Comparison of ENCODE assay signal across 1 cellular context in genomic region chr5:69300537-69301203, GRCh38.
TF ChIP-seq lines count a peak whose summit lies in the region.

No MANE protein-coding gene starts in this region.

TF ChIP-seq in K562, 482 proteins besides CTCF, POLR2A, EP300 and RAD21 (continued from another document and continues in another):
- TF ChIP-seq CEBPZ (IDR thresholded peaks at IDR 0.05; ENCODE audit: borderline replicate concordance, low read depth, low read length) (no peak), CLOCK (CRISPR knock-in tag; IDR thresholded peaks at IDR 0.05; ENCODE audit: borderline replicate concordance) (no peak), ZNF785 (CRISPR knock-in tag; IDR thresholded peaks at IDR 0.05) (no peak), MXD1 (CRISPR knock-in tag; IDR thresholded peaks at IDR 0.05; ENCODE audit: borderline replicate concordance, poor library complexity, severe bottlenecking) (no peak), CHD2 (IDR thresholded peaks at IDR 0.05; ENCODE audit: low read depth, low read length) (no peak), E2F3 (CRISPR knock-in tag; IDR thresholded peaks at IDR 0.05) (no peak), GTF2A2 (tag; IDR thresholded peaks at IDR 0.05) (no peak), SAFB (IDR thresholded peaks at IDR 0.05; ENCODE audit: borderline replicate concordance, low read depth, low read length) (no peak), CXXC5 (CRISPR knock-in tag; IDR thresholded peaks at IDR 0.05) (peak; percentile 43; the same call in 1 of the 2 replicates), POLR2H (tag; IDR thresholded peaks at IDR 0.05; ENCODE audit: low read depth) (no peak), ARID3A (IDR thresholded peaks at IDR 0.05; ENCODE audit: borderline replicate concordance, low read depth, low read length) (no peak), HMGN3 (IDR thresholded peaks at IDR 0.05; ENCODE audit: borderline replicate concordance, extremely low read depth, insufficient read length, low read depth, low read length) (no peak), NFIX (CRISPR knock-in tag; IDR thresholded peaks at IDR 0.05; ENCODE audit: low read depth) (no peak), SRSF7 (optimal IDR thresholded peaks at IDR 0.05; ENCODE audit: low read depth, low read length) (no peak), KLF10 (CRISPR knock-in tag; IDR thresholded peaks at IDR 0.05) (no peak), ZNF76 (CRISPR knock-in tag; IDR thresholded peaks at IDR 0.05; ENCODE audit: borderline replicate concordance) (no peak), LARP7 (IDR thresholded peaks at IDR 0.05) (0 out of 2 replicates have a peak, but pooled peaks have one; percentile 11), POLR3G (IDR thresholded peaks at IDR 0.05; ENCODE audit: extremely low read depth, insufficient read length, insufficient replicate concordance) (no peak), SETDB1 (IDR thresholded peaks at IDR 0.05; ENCODE audit: low read length) (no peak), NFE2L1 (tag; IDR thresholded peaks at IDR 0.05; ENCODE audit: borderline replicate concordance, low read depth) (no peak), ATF7 (IDR thresholded peaks at IDR 0.05) (no peak), ZNF354B (CRISPR knock-in tag; IDR thresholded peaks at IDR 0.05) (no peak), ZBTB12 (CRISPR knock-in tag; IDR thresholded peaks at IDR 0.05) (no peak), CSDE1 (IDR thresholded peaks at IDR 0.05) (no peak), RFX1 (IDR thresholded peaks at IDR 0.05) (no peak), ZNF232 (CRISPR knock-in tag; IDR thresholded peaks at IDR 0.05) (no peak), ZNF24 (IDR thresholded peaks at IDR 0.05) (no peak), KLF1 (tag; IDR thresholded peaks at IDR 0.05) (no peak), JUNB (CRISPR knock-in tag; conservative IDR thresholded peaks at IDR 0.05) (no peak), ZNF583 (CRISPR knock-in tag; IDR thresholded peaks at IDR 0.05) (no peak), ZNF551 (CRISPR knock-in tag; IDR thresholded peaks at IDR 0.05) (no peak), RBM39 (optimal IDR thresholded peaks at IDR 0.05; ENCODE audit: low read depth, low read length) (no peak), ATF2 (CRISPR knock-in tag; IDR thresholded peaks at IDR 0.05) (no peak), U2AF1 (optimal IDR thresholded peaks at IDR 0.05; ENCODE audit: low read depth, low read length) (no peak), TSC22D4 (tag; IDR thresholded peaks at IDR 0.05) (no peak), DMBX1 (CRISPR knock-in tag; IDR thresholded peaks at IDR 0.05; ENCODE audit: borderline replicate concordance) (peak; percentile 59; the same call in 1 of the 2 replicates), HMGXB4 (CRISPR knock-in tag; IDR thresholded peaks at IDR 0.05) (no peak), MTF1 (CRISPR knock-in tag; IDR thresholded peaks at IDR 0.05; ENCODE audit: borderline replicate concordance) (no peak), CBX3 (IDR thresholded peaks at IDR 0.05; ENCODE audit: borderline replicate concordance in 1 of 2, low read length in 2 of 2) (peak in 1 of 2 experiments; percentile 52; a peak in 1 of 3 replicates), ZNF174 (CRISPR knock-in tag; IDR thresholded peaks at IDR 0.05) (no peak), ZNF696 (CRISPR knock-in tag; conservative IDR thresholded peaks at IDR 0.05) (no peak), STAT5A (IDR thresholded peaks at IDR 0.05; ENCODE audit: borderline replicate concordance, low read length) (peak; percentile 70), HDAC8 (tag; IDR thresholded peaks at IDR 0.05) (no peak), ATF3 (IDR thresholded peaks at IDR 0.05) (no peak), ATF3 (CRISPR knock-in tag; conservative IDR thresholded peaks at IDR 0.05) (no peak), ZNF384 (IDR thresholded peaks at IDR 0.05; ENCODE audit: low read depth, low read length) (peak; percentile 66), NRF1 (conservative IDR thresholded peaks at IDR 0.05 in 1 of 2, IDR thresholded peaks at IDR 0.05 in 1 of 2) (peak; percentile 27 to 35; a peak in 2 of 4 replicates), PML (IDR thresholded peaks at IDR 0.05; ENCODE audit: low read length) (peak; percentile 46; the same call in 1 of the 2 replicates), ZHX1 (conservative IDR thresholded peaks at IDR 0.05; ENCODE audit: low read length) (no peak), CCAR2 (IDR thresholded peaks at IDR 0.05; ENCODE audit: low read depth, low read length) (no peak), CBX1 (IDR thresholded peaks at IDR 0.05; ENCODE audit: low read depth) (no peak), ZNF143 (CRISPR knock-in tag; IDR thresholded peaks at IDR 0.05) (no peak), ZNF184 (CRISPR knock-in tag; IDR thresholded peaks at IDR 0.05) (no peak)
